Comparison of ENCODE assay signal across 27 cellular contexts in the genomic region with DNA sequence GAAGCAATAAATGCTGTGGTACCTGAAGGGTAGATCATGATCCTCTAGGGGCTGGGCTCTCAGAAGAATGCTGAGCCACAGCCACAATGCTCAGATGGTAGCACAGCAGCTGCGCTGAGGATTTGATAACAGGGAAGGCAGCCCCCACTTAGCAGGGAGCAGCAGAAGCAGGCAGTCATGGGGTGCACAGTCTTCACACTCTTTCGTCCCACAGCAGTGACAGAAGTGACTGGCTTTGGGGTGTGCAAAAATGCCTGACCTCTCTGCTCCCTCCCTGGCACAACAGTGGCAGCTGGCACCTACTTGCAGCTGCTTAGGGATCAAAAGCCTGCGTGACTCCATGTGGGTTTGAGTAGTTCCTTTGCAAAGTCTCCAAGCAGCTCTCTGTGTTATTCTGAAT.
"Had no signal": no experiment of that assay in that cellular context is flagged by ENCODE, and none has a peak within 500 bp of the region (broad histone marks: within the 10 kb centered on the region; RNA-seq: fewer than 3 reads in every experiment).

No MANE protein-coding gene starts in this region.

- H2AFZ ChIP-seq: neural progenitor cell, parathyroid adenoma had no signal

- H3K4me2 ChIP-seq: neural progenitor cell had no signal

- H3K36me3 ChIP-seq: heart left ventricle, left ventricle myocardium inferior, neural progenitor cell, neutrophil, right lobe of liver, stomach, thoracic aorta, tibial artery, vagina had no signal

- H3K9me3 ChIP-seq: neutrophil, right lobe of liver, thoracic aorta, vagina had no signal

- H3K79me2 ChIP-seq: parathyroid adenoma had no signal

- H3K27ac ChIP-seq: heart left ventricle, left ventricle myocardium inferior, neural progenitor cell, neutrophil, parathyroid adenoma, psoas muscle, right lobe of liver, skin epidermis, stomach, thoracic aorta, tibial artery, vagina had no signal

- H3K4me1 ChIP-seq: heart left ventricle, left ventricle myocardium inferior, neural progenitor cell, parathyroid adenoma, psoas muscle, right lobe of liver, stomach, tibial artery, vagina had no signal

- ATAC-seq: mucosa of descending colon; natural killer cell; psoas muscle; stimulated activated naive CD8-positive, alpha-beta T cell treated with anti-CD3 and anti-CD28 coated beads, Interleukin-15, Interleukin-2, amounts not matched to agents 100 U/mL and 50 U/mL, for 24 hours had no signal

- H3K4me1 Mint-ChIP-seq: naive B cell; nephron progenitor cell; neural progenitor cell; stimulated activated naive B cell treated with anti-CD40 and anti-IgM and Interleukin-4, amounts not matched to agents 10 μg/mL and 1 μg/mL and 100 μg/mL, for 72 hours had no signal

- H3K27me3 ChIP-seq: heart left ventricle, neural progenitor cell, neutrophil, right lobe of liver, stomach, tibial artery, vagina had no signal

- H3K4me3 Mint-ChIP-seq: naive B cell; natural killer cell; nephron progenitor cell; neural progenitor cell; stimulated activated naive B cell treated with anti-CD40 and anti-IgM and Interleukin-4, amounts not matched to agents 10 μg/mL and 1 μg/mL and 100 μg/mL, for 72 hours; type B pancreatic cell had no signal

- DNase-seq: glutamatergic neuron; heart left ventricle; hypothalamus; islet precursor cell; left ventricle myocardium inferior; midbrain; mucosa of descending colon; naive B cell; natural killer cell; nephron progenitor cell; occipital lobe; psoas muscle; right lobe of liver; stimulated activated CD4-positive, alpha-beta T cell treated with anti-CD3 and anti-CD28 coated beads, Interleukin-1b, Interleukin-23, amount 100 ng/mL, for 48 hours; stimulated activated CD4-positive, alpha-beta T cell treated with anti-CD3 and anti-CD28 coated beads, Interleukin-2, amount 100 ng/mL, for 48 hours; stimulated activated naive B cell treated with anti-CD40 and anti-IgM and Interleukin-4, amounts not matched to agents 10 μg/mL and 1 μg/mL and 100 μg/mL, for 72 hours; stimulated activated naive CD8-positive, alpha-beta T cell treated with anti-CD3 and anti-CD28 coated beads, Interleukin-15, Interleukin-2, amounts not matched to agents 100 U/mL and 50 U/mL, for 24 hours; stomach; tibial artery had no signal

- H3K4me3 ChIP-seq: heart left ventricle, left ventricle myocardium inferior, lung, mucosa of descending colon, neural progenitor cell, psoas muscle, right lobe of liver, skin epidermis, stomach, thoracic aorta, tibial artery, vagina had no signal

- H3K27me3 Mint-ChIP-seq: naive B cell; stimulated activated naive B cell treated with anti-CD40 and anti-IgM and Interleukin-4, amounts not matched to agents 10 μg/mL and 1 μg/mL and 100 μg/mL, for 72 hours; type B pancreatic cell had no signal

- H3K27ac Mint-ChIP-seq: naive B cell; natural killer cell; nephron progenitor cell; neural progenitor cell; stimulated activated naive B cell treated with anti-CD40 and anti-IgM and Interleukin-4, amounts not matched to agents 10 μg/mL and 1 μg/mL and 100 μg/mL, for 72 hours; type B pancreatic cell had no signal

- H3K9ac ChIP-seq: neural progenitor cell, parathyroid adenoma had no signal

- H3K36me3 Mint-ChIP-seq: naive B cell; neural progenitor cell; stimulated activated naive B cell treated with anti-CD40 and anti-IgM and Interleukin-4, amounts not matched to agents 10 μg/mL and 1 μg/mL and 100 μg/mL, for 72 hours had no signal
